In genomic region chr9:127122176-127123151, GRCh38 we compare ENCODE assay signal across 8 cellular contexts. TPM values are rescaled to one million over a fixed set of nuclear protein-coding genes. Genes with fewer than 3 reads are reported as not detected.
DNase-seq lines count a peak whose midpoint lies in the region; ATAC-seq and TF ChIP-seq lines count a peak whose summit lies in the region.

ANGPTL2 (minus strand) TSS chr9:127122635; CDS start chr9:127108731, 13,904 bp downstream.

- DNase-seq in GM04503 (ENCODE audit: low read depth): peak; percentile 77
- DNase-seq in fibroblast of peridontal ligament (ENCODE audit: extremely low read depth): peak; percentile 97
- peak; percentile 76 for DNase-seq in middle frontal gyrus (ENCODE audit: extremely low spot score, low spot score)
- DNase-seq in thoracic aorta (ENCODE audit: low spot score): peak; percentile 66
- DNase-seq in RKO (ENCODE audit: low spot score): no peak
- DNase-seq in Calu3: no peak

- peak within 1 kb of the TSS; percentile 59 for H3K9ac ChIP-seq in HUES6 (ENCODE audit: low read length)

- no peak within 1 kb of the TSS for H3K4me3 Mint-ChIP-seq in Calu3 (ENCODE audit: low read depth, unreplicated experiment)

- intact Hi-C loops in Calu3 (cut with micrococcal nuclease; ENCODE audit: unreplicated experiment): no loop called here

- H3K4me1 ChIP-seq in HUES6 (ENCODE audit: control insufficient read depth, insufficient read depth, low read length) (peaks cover 36% of the 10 kb centered on the region), thoracic aorta (ENCODE audit: control insufficient read depth in 1 of 2, low read depth in 2 of 2) (peaks cover 6 to 34% of the 10 kb centered on the region in 2 donors)

- H3K4me3 ChIP-seq in HUES6 (ENCODE audit: low read depth, low read length): peak within 1 kb of the TSS; percentile 66
- H3K4me3 ChIP-seq in thoracic aorta: peak within 1 kb of the TSS; percentile 80

- CTCF ChIA-PET in Calu3 (lab: Charles Lee): no interaction called here

- peak; percentile 80 for ATAC-seq in thoracic aorta (ENCODE audit: insufficient number of reproducible peaks, low FRiP score, low read depth)

- no peaks in the 10 kb centered on the region for H3K36me3 Mint-ChIP-seq in Calu3 (ENCODE audit: insufficient read depth, unreplicated experiment)

- H3K27me3 ChIP-seq in HUES6 (ENCODE audit: control insufficient read depth, insufficient read depth, low read length): peaks cover 10% of the 10 kb centered on the region; the same call in 1 of the 2 replicates
- no peaks in the 10 kb centered on the region for H3K27me3 ChIP-seq in thoracic aorta (replicated peaks; ENCODE audit: insufficient read depth)

- 0 out of 2 replicates have a peak, but pooled peaks cover 2% of the 10 kb centered on the region for H3K36me3 ChIP-seq in HUES6 (ENCODE audit: control insufficient read depth, insufficient read depth, low read length)
- H3K36me3 ChIP-seq in thoracic aorta: no peaks in the 10 kb centered on the region

- BruUV-seq in Calu3 (replicated peaks; lab: Mats Ljungman, UMichigan): no TSS peak

- no peak within 1 kb of the TSS for H3K27ac Mint-ChIP-seq in Calu3 (ENCODE audit: unreplicated experiment)

- no peak within 1 kb of the TSS for H3K27ac ChIP-seq in HUES6 (ENCODE audit: low read depth, low read length)
- peak within 1 kb of the TSS; percentile 60 for H3K27ac ChIP-seq in VCaP
- peak within 1 kb of the TSS; percentile 80 to 86 for H3K27ac ChIP-seq in thoracic aorta

- H3K27me3 Mint-ChIP-seq in Calu3 (ENCODE audit: unreplicated experiment): peaks cover 37% of the 10 kb centered on the region

- H3K9me3 Mint-ChIP-seq in Calu3 (ENCODE audit: low read depth, unreplicated experiment): no peaks in the 10 kb centered on the region

- TF ChIP-seq CTCF in VCaP (conservative IDR thresholded peaks at IDR 0.05) (no peak), thoracic aorta (IDR thresholded peaks at IDR 0.05) (no peak), Calu3 (IDR thresholded peaks at IDR 0.05; ENCODE audit: unreplicated experiment) (no peak)

- H3K4me1 Mint-ChIP-seq in Calu3 (ENCODE audit: low read depth, unreplicated experiment): no peaks in the 10 kb centered on the region

- H3K9me3 ChIP-seq in HUES6 (ENCODE audit: control insufficient read depth, insufficient read depth, low read depth, low read length) (no peaks in the 10 kb centered on the region), thoracic aorta (no peaks in the 10 kb centered on the region)

RNA-seq across cellular contexts. Expression of gene ANGPTL2, which starts in this region (rescaled TPM):
- total RNA-seq in thoracic aorta: 10 to 100 TPM; 18.6 to 49.1 TPM
- not detected in 2 replicates for total RNA-seq in Calu3 (2022)

Comparison
In these comparisons a context has a peak if more than half of its experiments do, and no peak if none do; other contexts are left out.
1. RNA of gene ANGPTL2 (total RNA-seq): 18.6 to 49.1 TPM in thoracic aorta; not detected in Calu3; every median in the first group is over 10 times any median in the second.
2. DNase-seq: peak in GM04503 (single experiment), fibroblast of peridontal ligament (single experiment), middle frontal gyrus (single experiment) and thoracic aorta (single experiment); none in RKO (single experiment) and Calu3 (single experiment).